Comparison of ENCODE assay signal across 9 cellular contexts in genomic region chr17:49616546-49617205, GRCh38. TPM values are rescaled to one million over a fixed set of nuclear protein-coding genes. Genes with fewer than 3 reads are reported as not detected.
A peak's percentile ranks its signal among the peaks of the same experiment; 100 is the strongest.
DNase-seq lines count a peak whose midpoint lies in the region; ATAC-seq and TF ChIP-seq lines count a peak whose summit lies in the region.
"Had no signal": no experiment of that assay in that cellular context is flagged by ENCODE, and none has a peak within 500 bp of the region (broad histone marks: within the 10 kb centered on the region; RNA-seq: fewer than 3 reads in every experiment).

No MANE protein-coding gene starts in this region.

- H3K4me3 Mint-ChIP-seq in WTC11, result no peak overlapping the region

- intact Hi-C loops in Right ventricle myocardium superior (cut with DNase I) (loop anchor here (10.0 kb wide), 1 partner anchor 58 kb away; the partner anchor contains the start of gene SPOP), psoas muscle (cut with DNase I) (loop anchor here in 1 of 2 donors (5.0 kb wide), 2 partner anchors 46 to 61 kb away; partner anchors contain the start of gene SPOP)

- peaks cover 29% of the 10 kb centered on the region for H3K36me3 Mint-ChIP-seq in WTC11

- H3K27me3 ChIP-seq in psoas muscle (ENCODE audit: insufficient read depth in 3 of 3, low read length in 2 of 3), result no peaks in the 10 kb centered on the region

- no peak for ATAC-seq in WTC11
- ATAC-seq in Right ventricle myocardium superior (ENCODE audit: poor library complexity), result peak; percentile 93
- ATAC-seq in psoas muscle, result peak; percentile 79 to 85 (median 84)

- H3K9me3 ChIP-seq in psoas muscle, result no peaks in the 10 kb centered on the region

- no peaks in the 10 kb centered on the region for H3K27me3 Mint-ChIP-seq in WTC11 (ENCODE audit: low read depth)

- TF ChIP-seq CTCF in WTC11 (IDR thresholded peaks at IDR 0.05), result no peak
- no peak for TF ChIP-seq CTCF in psoas muscle (IDR thresholded peaks at IDR 0.05)

- POLR2A ChIA-PET in WTC11 (lab: Charles Lee), result no interaction called here

- no peaks in the 10 kb centered on the region for H3K9me3 Mint-ChIP-seq in WTC11

- DNase-seq in EH (ENCODE audit: low read depth) (peak; percentile 71), WTC11 (ENCODE audit: low spot score) (no peak), Right ventricle myocardium superior (peak; percentile 84), psoas muscle (peak; percentile 79 to 82), NCI-H1105 (lab: John Stamatoyannopoulos, UW) (no peak), NCI-H446 treated with DMSO at 0.1 percent for 48 hours (lab: John Stamatoyannopoulos, UW) (no peak), DMS53 (lab: John Stamatoyannopoulos, UW) (no peak)
- no peak for DNase-seq in activated CD4-positive, alpha-beta T cell treated with anti-CD3 and anti-CD28 coated beads for 1 hour
- DNase-seq: activated CD4-positive, CD25-positive, alpha-beta regulatory T cell had no signal

- H3K36me3 ChIP-seq in psoas muscle (ENCODE audit: insufficient read depth in 1 of 2, low read depth in 1 of 2), result peaks cover 3 to 57% of the 10 kb centered on the region in 2 donors

- CTCF ChIA-PET in WTC11 (lab: Charles Lee), result no interaction called here

- peaks cover 49% of the 10 kb centered on the region for H3K4me1 ChIP-seq in psoas muscle

- peak overlapping the region; percentile 43 for H3K27ac ChIP-seq in psoas muscle

- 16 to 26% (median 18%) methylated on average over 10 of the region's 10 CpGs for WGBS in psoas muscle, 3 donors

- no peaks in the 10 kb centered on the region for H3K4me1 Mint-ChIP-seq in WTC11

- H3K27ac Mint-ChIP-seq in WTC11, result peak overlapping the region; percentile 25; the same call in 1 of the 2 replicates

- peak overlapping the region; percentile 13 for H3K4me3 ChIP-seq in psoas muscle

TF ChIP-seq in WTC11, 78 proteins besides CTCF, POLR2A, EP300 and RAD21:
- no peak for TF ChIP-seq TEAD4 (CRISPR knock-in tag; IDR thresholded peaks at IDR 0.05)
- TF ChIP-seq NFE2L1 (CRISPR knock-in tag; IDR thresholded peaks at IDR 0.05), result no peak
- TF ChIP-seq FOXJ3 (CRISPR knock-in tag; IDR thresholded peaks at IDR 0.05; ENCODE audit: borderline replicate concordance), result no peak

RNA-seq across cellular contexts. Expression of gene NXPH3, which starts 41.0 kb away (rescaled TPM):
- total RNA-seq in WTC11 (2021) (2.3 to 3.4 TPM (median 2.4 TPM) in 3 replicates), Right ventricle myocardium superior (3.7 TPM), psoas muscle (1 to 10 TPM in 1 of 4 donors, under 1 TPM in 3; 0.42 to 1.8 (median 0.61) TPM)
- polyA plus RNA-seq in psoas muscle, result under 1 TPM; 0.39 to 0.75 (median 0.55) TPM

Comparison
In these comparisons a context has a peak if more than half of its experiments do, and no peak if none do; other contexts are left out.
1. DNase-seq: peak in EH (single experiment), Right ventricle myocardium superior (single experiment) and psoas muscle (2 of 2); none in WTC11 (single experiment), NCI-H1105 (single experiment), activated CD4-positive, alpha-beta T cell treated with anti-CD3 and anti-CD28 coated beads for 1 hour (single experiment), NCI-H446 treated with DMSO at 0.1 percent for 48 hours (single experiment) and DMS53 (single experiment).